Comparison of ENCODE assay signal across 12 cellular contexts in the genomic region with DNA sequence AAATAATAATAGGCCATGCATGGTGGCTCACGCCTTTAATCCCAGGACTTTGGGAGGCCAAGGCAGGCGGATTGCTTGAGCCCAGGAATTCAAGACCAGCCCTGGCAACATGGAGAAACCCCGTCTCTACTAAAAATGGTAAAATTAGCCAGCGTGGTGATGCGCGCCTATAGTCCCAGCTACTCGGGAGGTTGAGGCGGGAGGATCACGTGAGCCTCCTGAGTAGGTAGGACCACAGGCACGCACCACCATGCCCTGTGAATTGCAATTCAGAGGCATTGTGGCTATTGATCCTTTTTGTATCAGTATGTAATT. TPM values are rescaled to one million over a fixed set of nuclear protein-coding genes. Genes with fewer than 3 reads are reported as not detected.
DNase-seq lines count a peak whose midpoint lies in the region; ATAC-seq and TF ChIP-seq lines count a peak whose summit lies in the region.
"Had no signal": no experiment of that assay in that cellular context is flagged by ENCODE, and none has a peak within 500 bp of the region (broad histone marks: within the 10 kb centered on the region; RNA-seq: fewer than 3 reads in every experiment).

No MANE protein-coding gene starts in this region.

- H3K27me3 ChIP-seq in esophagus muscularis mucosa = no peaks in the 10 kb centered on the region
- H3K27me3 ChIP-seq: cardiac muscle cell had no signal

- CTCF ChIA-PET in activated CD4-positive, alpha-beta T cell treated with anti-CD3 and anti-CD28 coated beads, Interleukin-2, amount 10 ng/mL, durations not matched to agents 7 days and 5 days (lab: Charles Lee) = interaction anchor here (1.3 to 1.5 kb wide), 2 partner anchors 10 to 14 kb away, joined by 3 to 4 read pairs; no protein-coding TSS in a partner anchor

- H3K9me3 Mint-ChIP-seq in activated CD4-positive, alpha-beta T cell treated with anti-CD3 and anti-CD28 coated beads, Interleukin-2, amount 10 ng/mL, durations not matched to agents 24 days and 14 days = no peaks in the 10 kb centered on the region
- H3K9me3 Mint-ChIP-seq in activated CD4-positive, alpha-beta T cell treated with anti-CD3 and anti-CD28 coated beads, Interleukin-2, amount 10 ng/mL, durations not matched to agents 7 days and 5 days = peaks cover 2% of the 10 kb centered on the region
- no peaks in the 10 kb centered on the region for H3K9me3 Mint-ChIP-seq in stimulated activated naive CD8-positive, alpha-beta T cell treated with anti-CD3 and anti-CD28 coated beads, Interleukin-15, amount 100 ng/mL, for 72 hours
- H3K9me3 Mint-ChIP-seq: mesothelial cell of epicardium had no signal

- H3K27me3 Mint-ChIP-seq in activated CD4-positive, alpha-beta T cell treated with anti-CD3 and anti-CD28 coated beads, Interleukin-2, amount 10 ng/mL, durations not matched to agents 24 days and 14 days = no peaks in the 10 kb centered on the region
- H3K27me3 Mint-ChIP-seq in activated CD4-positive, alpha-beta T cell treated with anti-CD3 and anti-CD28 coated beads, Interleukin-2, amount 10 ng/mL, durations not matched to agents 7 days and 5 days = no peaks in the 10 kb centered on the region
- no peaks in the 10 kb centered on the region for H3K27me3 Mint-ChIP-seq in stimulated activated naive CD8-positive, alpha-beta T cell treated with anti-CD3 and anti-CD28 coated beads, Interleukin-15, amount 100 ng/mL, for 72 hours

- intact Hi-C loops in activated CD4-positive, alpha-beta T cell treated with anti-CD3 and anti-CD28 coated beads, Interleukin-2, amount 10 ng/mL, durations not matched to agents 24 days and 14 days (cut with micrococcal nuclease) = loop anchor here (5.0 to 10.0 kb wide), 3 partner anchors 567 to 1854 kb away; partner anchors contain the start of genes GSG1 and STRAP
- intact Hi-C loops in esophagus muscularis mucosa (cut with DNase I) = no loop called here

- H3K4me1 Mint-ChIP-seq in activated CD4-positive, alpha-beta T cell treated with anti-CD3 and anti-CD28 coated beads, Interleukin-2, amount 10 ng/mL, durations not matched to agents 24 days and 14 days = peaks cover 61% of the 10 kb centered on the region
- H3K4me1 Mint-ChIP-seq in activated CD4-positive, alpha-beta T cell treated with anti-CD3 and anti-CD28 coated beads, Interleukin-2, amount 10 ng/mL, durations not matched to agents 7 days and 5 days = peaks cover 49% of the 10 kb centered on the region
- H3K4me1 Mint-ChIP-seq in stimulated activated naive CD8-positive, alpha-beta T cell treated with anti-CD3 and anti-CD28 coated beads, Interleukin-15, amount 100 ng/mL, for 72 hours = peaks cover 46% of the 10 kb centered on the region

- DNase-seq in activated CD4-positive, alpha-beta T cell treated with anti-CD3 and anti-CD28 coated beads, Interleukin-2, amount 10 ng/mL, durations not matched to agents 24 days and 14 days = peak; percentile 75
- no peak for DNase-seq in activated CD4-positive, alpha-beta T cell treated with anti-CD3 and anti-CD28 coated beads for 4 hours
- DNase-seq in activated CD4-positive, alpha-beta T cell treated with anti-CD3 and anti-CD28 coated beads, Interleukin-2, amount 10 ng/mL, durations not matched to agents 7 days and 5 days = no peak
- DNase-seq in esophagus muscularis mucosa (ENCODE audit: extremely low spot score) (no peak), HUDEP-2 (lab: John Stamatoyannopoulos, UW; ENCODE audit: unreplicated experiment in 76 of 76) (no peak), islet precursor cell (no peak)
- no peak for DNase-seq in stimulated activated naive CD8-positive, alpha-beta T cell treated with anti-CD3 and anti-CD28 coated beads, Interleukin-15, amount 100 ng/mL, for 72 hours
- DNase-seq: substantia nigra had no signal

- no peaks in the 10 kb centered on the region for H3K36me3 ChIP-seq in esophagus muscularis mucosa
- H3K36me3 ChIP-seq: cardiac muscle cell had no signal

- no peak for TF ChIP-seq POLR2A in esophagus muscularis mucosa (IDR thresholded peaks at IDR 0.05; ENCODE audit: low read depth)

- peak overlapping the region; percentile 99 for H3K4me3 Mint-ChIP-seq in activated CD4-positive, alpha-beta T cell treated with anti-CD3 and anti-CD28 coated beads, Interleukin-2, amount 10 ng/mL, durations not matched to agents 24 days and 14 days
- H3K4me3 Mint-ChIP-seq in activated CD4-positive, alpha-beta T cell treated with anti-CD3 and anti-CD28 coated beads, Interleukin-2, amount 10 ng/mL, durations not matched to agents 7 days and 5 days = peak overlapping the region; percentile 98
- peak overlapping the region; percentile 93 to 97 for H3K4me3 Mint-ChIP-seq in stimulated activated naive CD8-positive, alpha-beta T cell treated with anti-CD3 and anti-CD28 coated beads, Interleukin-15, amount 100 ng/mL, for 72 hours
- H3K4me3 Mint-ChIP-seq: mesothelial cell of epicardium had no signal

- H3K36me3 Mint-ChIP-seq in activated CD4-positive, alpha-beta T cell treated with anti-CD3 and anti-CD28 coated beads, Interleukin-2, amount 10 ng/mL, durations not matched to agents 24 days and 14 days (ENCODE audit: low read depth) = peaks cover 38% of the 10 kb centered on the region
- H3K36me3 Mint-ChIP-seq in activated CD4-positive, alpha-beta T cell treated with anti-CD3 and anti-CD28 coated beads, Interleukin-2, amount 10 ng/mL, durations not matched to agents 7 days and 5 days (ENCODE audit: low read depth) = peaks cover 68% of the 10 kb centered on the region
- H3K36me3 Mint-ChIP-seq: mesothelial cell of epicardium had no signal

- POLR2A ChIA-PET in activated CD4-positive, alpha-beta T cell treated with anti-CD3 and anti-CD28 coated beads, Interleukin-2, amount 10 ng/mL, durations not matched to agents 7 days and 5 days (lab: Charles Lee) = interaction anchor here (1.1 to 1.2 kb wide), 2 partner anchors 11 to 188 kb away, joined by 3 to 6 read pairs; a partner anchor contains a TSS

- no peak for TF ChIP-seq EP300 in esophagus muscularis mucosa (IDR thresholded peaks at IDR 0.05)

- TF ChIP-seq CTCF in esophagus muscularis mucosa (IDR thresholded peaks at IDR 0.05) = no peak

- peak overlapping the region in 3 of 4 donors; percentile 42 to 54 (median 46) for H3K4me3 ChIP-seq in esophagus muscularis mucosa
- H3K4me3 ChIP-seq: A549, cardiac muscle cell had no signal

- H3K4me1 ChIP-seq in esophagus muscularis mucosa = peaks cover 32 to 53% (median 40%) of the 10 kb centered on the region in 4 donors

- 74% methylated on average over 10 of the region's 10 CpGs for WGBS in esophagus muscularis mucosa

- no peak for ATAC-seq in stimulated activated naive CD8-positive, alpha-beta T cell treated with anti-CD3 and anti-CD28 coated beads, Interleukin-15, amount 100 ng/mL, for 72 hours
- no peak for ATAC-seq in GM19397 (IDR thresholded peaks at IDR 0.05; ENCODE audit: unreplicated experiment)
- ATAC-seq: A549 had no signal

- no peaks in the 10 kb centered on the region for H3K9me3 ChIP-seq in esophagus muscularis mucosa
- H3K9me3 ChIP-seq: A549 had no signal

- peak overlapping the region; percentile 100 for H3K27ac Mint-ChIP-seq in activated CD4-positive, alpha-beta T cell treated with anti-CD3 and anti-CD28 coated beads, Interleukin-2, amount 10 ng/mL, durations not matched to agents 24 days and 14 days
- H3K27ac Mint-ChIP-seq in activated CD4-positive, alpha-beta T cell treated with anti-CD3 and anti-CD28 coated beads, Interleukin-2, amount 10 ng/mL, durations not matched to agents 7 days and 5 days = peak overlapping the region; percentile 99
- H3K27ac Mint-ChIP-seq in stimulated activated naive CD8-positive, alpha-beta T cell treated with anti-CD3 and anti-CD28 coated beads, Interleukin-15, amount 100 ng/mL, for 72 hours = peak overlapping the region; percentile 93 to 97

- H3K27ac ChIP-seq in esophagus muscularis mucosa (replicated peaks in 1 of 4) = peak overlapping the region; percentile 67 to 75 (median 71)
- H3K27ac ChIP-seq: A549, cardiac muscle cell had no signal

RNA-seq across cellular contexts. Expression of gene ARHGDIB, which starts 2.3 kb away (rescaled TPM):
- 452 TPM in 2 replicates for total RNA-seq in activated CD4-positive, alpha-beta T cell treated with anti-CD3 and anti-CD28 coated beads, Interleukin-2, amount 10 ng/mL, durations not matched to agents 24 days and 14 days
- total RNA-seq in activated CD4-positive, alpha-beta T cell treated with anti-CD3 and anti-CD28 coated beads, Interleukin-2, amount 10 ng/mL, durations not matched to agents 7 days and 5 days = 1,000 to 10,000 TPM; 1,588 to 1,891 TPM
- total RNA-seq in esophagus muscularis mucosa = 100 to 1,000 TPM in 2 of 4 donors, 10 to 100 TPM in 2; 43.6 to 123 (median 84.5) TPM

RNA-seq across cellular contexts. Expression of gene PDE6H, which starts 13.8 kb away (rescaled TPM):
- not detected in 2 replicates for total RNA-seq in activated CD4-positive, alpha-beta T cell treated with anti-CD3 and anti-CD28 coated beads, Interleukin-2, amount 10 ng/mL, durations not matched to agents 24 days and 14 days
- not detected for total RNA-seq in activated CD4-positive, alpha-beta T cell treated with anti-CD3 and anti-CD28 coated beads, Interleukin-2, amount 10 ng/mL, durations not matched to agents 7 days and 5 days
- not detected for total RNA-seq in esophagus muscularis mucosa
- total RNA-seq: cardiac muscle cell, mesothelial cell of epicardium had no signal

RNA-seq across cellular contexts. Expression of gene ERP27, which starts 20.7 kb away (rescaled TPM):
- total RNA-seq in activated CD4-positive, alpha-beta T cell treated with anti-CD3 and anti-CD28 coated beads, Interleukin-2, amount 10 ng/mL, durations not matched to agents 24 days and 14 days = 1.5 and 1.8 TPM in 2 replicates
- 10 to 100 TPM in 1 of 2 experiments, 1 to 10 TPM in 1; 8.3 to 11.3 TPM for total RNA-seq in activated CD4-positive, alpha-beta T cell treated with anti-CD3 and anti-CD28 coated beads, Interleukin-2, amount 10 ng/mL, durations not matched to agents 7 days and 5 days
- total RNA-seq in esophagus muscularis mucosa = 1 to 10 TPM in 1 of 4 donors, under 1 TPM in 2, not detected in 1; 0.33 to 1.0 (median 0.58) TPM
- total RNA-seq: cardiac muscle cell had no signal
